In genomic region chr19:395467-395866, GRCh38 we compare ENCODE assay signal across 24 cellular contexts. TPM values are rescaled to one million over a fixed set of nuclear protein-coding genes. Genes with fewer than 3 reads are reported as not detected.
"Had no signal": no experiment of that assay in that cellular context is flagged by ENCODE, and none has a peak within 500 bp of the region (broad histone marks: within the 10 kb centered on the region; RNA-seq: fewer than 3 reads in every experiment).

No MANE protein-coding gene starts in this region.

- H3K4me1 ChIP-seq: SJCRH30, transverse colon, vagina had no signal

- H3K4me1 Mint-ChIP-seq: activated naive CD4-positive, alpha-beta T cell treated with anti-CD3 and anti-CD28 coated beads, Interleukin-2, amount 10 ng/mL, durations not matched to agents 7 days and 5 days; mesothelial cell of epicardium; neural crest cell; T-helper 17 cell had no signal

- H3K36me3 Mint-ChIP-seq: mesothelial cell of epicardium had no signal

- H3K4me3 ChIP-seq: cardiac muscle cell, lung, SJCRH30, transverse colon, vagina had no signal

- H3K27me3 Mint-ChIP-seq: activated naive CD4-positive, alpha-beta T cell treated with anti-CD3 and anti-CD28 coated beads, Interleukin-2, amount 10 ng/mL, durations not matched to agents 7 days and 5 days; effector memory CD8-positive, alpha-beta T cell; stimulated activated naive CD8-positive, alpha-beta T cell treated with anti-CD3 and anti-CD28 coated beads, Interleukin-15, Interleukin-2, amounts not matched to agents 100 ng/mL and 50 ng/mL, for 24 hours; T-helper 17 cell had no signal

- DNase-seq: activated CD4-positive, alpha-beta T cell treated with anti-CD3 and anti-CD28 coated beads for 1 hour; activated CD8-positive, alpha-beta memory T cell treated with anti-CD3 and anti-CD28 coated beads for 24 hours; activated effector memory CD4-positive, alpha-beta T cell treated with Interleukin-2 at 50 U/mL for 16 hours; activated naive CD4-positive, alpha-beta T cell treated with anti-CD3 and anti-CD28 coated beads, Interleukin-2, amount 10 ng/mL, durations not matched to agents 7 days and 5 days; amygdala; dermis blood vessel endothelial cell; effector memory CD8-positive, alpha-beta T cell; hippocampal formation; kidney; SJCRH30; stimulated activated CD4-positive, alpha-beta T cell treated with anti-CD3 and anti-CD28 coated beads, Interleukin-12 subunit alpha, Interleukin-12 subunit beta, amount 100 ng/mL, for 4 hours; stimulated activated CD4-positive, alpha-beta T cell treated with anti-CD3 and anti-CD28 coated beads, Interleukin-1b, Interleukin-23, amount 100 ng/mL, for 48 hours; stimulated activated CD8-positive, alpha-beta memory T cell treated with anti-CD3 and anti-CD28 coated beads, Interleukin-4, amount 100 ng/mL, for 48 hours; T-helper 17 cell; transverse colon; WERI-Rb-1 had no signal

- ATAC-seq: effector memory CD8-positive, alpha-beta T cell; left lobe of liver; T-helper 17 cell had no signal

- H3K27ac Mint-ChIP-seq: activated naive CD4-positive, alpha-beta T cell treated with anti-CD3 and anti-CD28 coated beads, Interleukin-2, amount 10 ng/mL, durations not matched to agents 7 days and 5 days; effector memory CD8-positive, alpha-beta T cell; mesothelial cell of epicardium; stimulated activated naive CD8-positive, alpha-beta T cell treated with anti-CD3 and anti-CD28 coated beads, Interleukin-15, Interleukin-2, amounts not matched to agents 100 ng/mL and 50 ng/mL, for 24 hours; T-helper 17 cell had no signal

- H3K9me3 ChIP-seq: SJCRH30, transverse colon, vagina had no signal

- FAIRE-seq: kidney had no signal

- H3K36me3 ChIP-seq: cardiac muscle cell, SJCRH30, transverse colon, vagina, WERI-Rb-1 had no signal

- H3K4me3 Mint-ChIP-seq: activated naive CD4-positive, alpha-beta T cell treated with anti-CD3 and anti-CD28 coated beads, Interleukin-2, amount 10 ng/mL, durations not matched to agents 7 days and 5 days; effector memory CD8-positive, alpha-beta T cell; mesothelial cell of epicardium; neural crest cell; stimulated activated naive CD8-positive, alpha-beta T cell treated with anti-CD3 and anti-CD28 coated beads, Interleukin-15, Interleukin-2, amounts not matched to agents 100 ng/mL and 50 ng/mL, for 24 hours; T-helper 17 cell had no signal

- H3K27me3 ChIP-seq: cardiac muscle cell, SJCRH30, vagina had no signal

- H3K27ac ChIP-seq: cardiac muscle cell, SJCRH30, transverse colon, vagina, WERI-Rb-1 had no signal

RNA-seq across cellular contexts. Expression of gene C2CD4C, which starts 13.5 kb away (rescaled TPM):
- total RNA-seq: fibroblast of villous mesenchyme, T-helper 17 cell had no signal
